Comparison of ENCODE assay signal across 29 cellular contexts in the genomic region with DNA sequence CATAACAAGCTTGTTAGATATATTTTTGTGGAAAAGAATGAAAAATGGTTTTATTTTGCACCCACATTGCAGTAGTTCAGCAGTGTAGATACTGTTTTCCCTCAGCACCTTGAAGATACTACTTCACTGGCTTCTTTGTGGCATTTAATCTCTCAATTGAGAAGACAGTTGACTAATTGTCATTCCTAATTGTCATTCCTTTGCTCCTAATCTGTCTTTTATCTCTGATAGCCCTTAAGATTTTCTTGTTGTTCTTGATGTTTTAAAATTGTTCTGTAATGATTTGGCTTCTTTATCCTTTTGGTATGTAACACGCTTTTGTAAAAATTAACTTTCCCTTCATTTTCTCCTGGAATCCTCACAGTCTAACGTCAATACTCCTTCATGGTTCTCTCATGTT.
"Had no signal": no experiment of that assay in that cellular context is flagged by ENCODE, and none has a peak within 500 bp of the region (broad histone marks: within the 10 kb centered on the region; RNA-seq: fewer than 3 reads in every experiment).

No MANE protein-coding gene starts in this region.

- ATAC-seq: activated CD8-positive, alpha-beta T cell treated with anti-CD3 and anti-CD28 coated beads, Interleukin-2, amount 10 ng/mL, durations not matched to agents 7 days and 5 days; activated naive CD8-positive, alpha-beta T cell treated with anti-CD3 and anti-CD28 coated beads, Interleukin-2, amount 50 U/mL, for 24 hours; Right ventricle myocardium inferior had no signal

- H3K4me2 ChIP-seq: PC-9 had no signal

- DNase-seq: activated CD4-positive, alpha-beta T cell treated with anti-CD3 and anti-CD28 coated beads, Interleukin-2, amount 10 ng/mL, durations not matched to agents 24 days and 14 days; activated CD4-positive, alpha-beta T cell treated with anti-CD3 and anti-CD28 coated beads, Interleukin-2, amount 50 U/mL, for 48 hours; activated CD8-positive, alpha-beta T cell treated with anti-CD3 and anti-CD28 coated beads, Interleukin-2, amount 10 ng/mL, durations not matched to agents 7 days and 5 days; activated gamma-delta T cell treated with Interleukin-2 at 50 U/mL for 16 hours; activated naive CD4-positive, alpha-beta T cell treated with anti-CD3 and anti-CD28 coated beads, Interleukin-2, amount 10 ng/mL, durations not matched to agents 7 days and 5 days; activated naive CD8-positive, alpha-beta T cell treated with anti-CD3 and anti-CD28 coated beads, Interleukin-2, amount 50 U/mL, for 24 hours; activated T-cell treated with anti-CD3 and anti-CD28 coated beads, Interleukin-2, amount 50 U/mL, for 24 hours; anterior cingulate cortex; caudate nucleus; cerebellar nuclear complex; cortex of kidney; MM.1S; MV-4-11; NCI-H1092; NCI-H1436 treated with DMSO at 0.1 percent for 48 hours; NCI-H1694 treated with DMSO at 0.1 percent for 48 hours; NCI-H2029; NCI-H2107; NCI-H2171; NCI-H510A; NCI-H526; NCI-H748 treated with DMSO at 0.1 percent for 48 hours; NK-92 treated with Interleukin-12 subunit alpha and Interleukin-12 subunit beta, amount 100 ng/mL, for 24 hours; PC-9; SIG-M5; T1000; WERI-Rb-1 had no signal

- H2AFZ ChIP-seq: PC-9 had no signal

- H3K36me3 ChIP-seq: WERI-Rb-1 had no signal

- H3K27ac ChIP-seq: PC-9, RWPE1, WERI-Rb-1 had no signal

- H3K4me3 ChIP-seq: PC-9 had no signal
